Comparison of ENCODE assay signal across 24 cellular contexts in genomic region chr15:101044625-101045235, GRCh38.
DNase-seq lines count a peak whose midpoint lies in the region; ATAC-seq and TF ChIP-seq lines count a peak whose summit lies in the region.
"Had no signal": no experiment of that assay in that cellular context is flagged by ENCODE, and none has a peak within 500 bp of the region (broad histone marks: within the 10 kb centered on the region; RNA-seq: fewer than 3 reads in every experiment).

No MANE protein-coding gene starts in this region.

- H2BK120ac ChIP-seq in IMR-90 (ENCODE audit: low read depth, low read length) = no peak overlapping the region

- TF ChIP-seq CTCF in IMR-90 (conservative IDR thresholded peaks at IDR 0.05; ENCODE audit: low read depth, low read length) (no peak), chondrocyte (IDR thresholded peaks at IDR 0.05) (no peak), stomach (IDR thresholded peaks at IDR 0.05) (no peak)

- H4K91ac ChIP-seq in IMR-90 (ENCODE audit: insufficient read depth, low read depth, low read length) = no peak overlapping the region

- H3K4me3 ChIP-seq in IMR-90 (ENCODE audit: insufficient read depth, low read depth, low read length) = no peak overlapping the region
- H3K4me3 ChIP-seq in stomach = no peak overlapping the region
- H3K4me3 ChIP-seq: cardiac muscle cell, PC-9, right lobe of liver, SK-N-MC had no signal

- intact Hi-C loops in IMR-90 (cut with micrococcal nuclease) = no loop called here
- intact Hi-C loops in stomach (cut with DNase I; ENCODE audit: low total_unique reads) = no loop called here

- 0 out of 4 replicates have a peak overlapping the region, but pooled peaks of 1 of the 2 experiments have one; percentile 3 for H4K8ac ChIP-seq in IMR-90 (ENCODE audit: low read depth in 2 of 2, low read length in 2 of 2)

- no peak overlapping the region for H2AK9ac ChIP-seq in IMR-90 (replicated peaks; ENCODE audit: low read depth, low read length, poor library complexity)

- BruUV-seq in IMR-90 (replicated peaks; lab: Mats Ljungman, UMichigan) = no TSS peak

- no peaks in the 10 kb centered on the region for H3K79me1 ChIP-seq in IMR-90 (ENCODE audit: low read depth in 1 of 2, low read length in 2 of 2)

- no peak overlapping the region; the same call in 1 of the 2 replicates for H3K4ac ChIP-seq in IMR-90 (ENCODE audit: low read depth, low read length)

- POLR2A ChIA-PET in IMR-90 (lab: Charles Lee; ENCODE audit: unreplicated experiment) = no interaction called here

- H2BK20ac ChIP-seq in IMR-90 (ENCODE audit: low read depth, low read length) = no peak overlapping the region

- in situ Hi-C loops in IMR-90 (cut with MboI; ENCODE audit: low sequenced_read_pairs) = no loop called here

- peaks cover 9% of the 10 kb centered on the region; the same call in 1 of the 2 replicates for H3K4me1 ChIP-seq in IMR-90 (ENCODE audit: control insufficient read depth, insufficient read depth, low read length)
- H3K4me1 ChIP-seq in stomach = peaks cover 0 to 6% (median 0%) of the 10 kb centered on the region in 4 donors
- H3K4me1 ChIP-seq: Caco-2, right lobe of liver had no signal

- CTCF ChIA-PET in IMR-90 (lab: Yijun Ruan, JAX) = no interaction called here

- TF ChIP-seq POLR2A in IMR-90 (IDR thresholded peaks at IDR 0.05; ENCODE audit: low read depth, low read length) (no peak), stomach (IDR thresholded peaks at IDR 0.05) (no peak)

- H2AK5ac ChIP-seq in IMR-90 (ENCODE audit: low read depth, low read length) = peak overlapping the region; percentile 38; the same call in 1 of the 2 replicates

- H3K9me3 ChIP-seq in IMR-90 (ENCODE audit: control insufficient read depth, insufficient read depth, low read length) = no peaks in the 10 kb centered on the region
- H3K9me3 ChIP-seq in stomach = no peaks in the 10 kb centered on the region
- H3K9me3 ChIP-seq: Caco-2, right lobe of liver had no signal

- H3K4me1 Mint-ChIP-seq in chondrocyte (ENCODE audit: low read depth) = no peaks in the 10 kb centered on the region

- peaks cover 10% of the 10 kb centered on the region for H3K9me3 Mint-ChIP-seq in chondrocyte (ENCODE audit: low read depth)
- H3K9me3 Mint-ChIP-seq: T-helper 2 cell treated with Interferon-gamma antibody and Interleukin-4, amounts not matched to agents 5 μg/mL and 100 μg/mL, for 36 hours had no signal

- dilution Hi-C loops in IMR-90 (cut with HindIII; ENCODE audit: low sequenced_read_pairs, unreplicated experiment) = no loop called here

- TF ChIP-seq EP300 in stomach (IDR thresholded peaks at IDR 0.05) = no peak

- H3K27me3 ChIP-seq in IMR-90 (ENCODE audit: control insufficient read depth, insufficient read depth, low read length) (no peaks in the 10 kb centered on the region), stomach (no peaks in the 10 kb centered on the region)
- H3K27me3 ChIP-seq: cardiac muscle cell, right lobe of liver had no signal

- H2BK15ac ChIP-seq in IMR-90 (ENCODE audit: low read depth, low read length) = no peak overlapping the region

- H3K36me3 Mint-ChIP-seq in chondrocyte (ENCODE audit: low read depth) = peaks cover 10% of the 10 kb centered on the region

- no peak overlapping the region for H2BK5ac ChIP-seq in IMR-90 (ENCODE audit: low read depth, low read length, poor library complexity, severe bottlenecking)

- ATAC-seq in IMR-90 (ENCODE audit: low read depth) (no peak), left lobe of liver (no peak), GM19463 (IDR thresholded peaks at IDR 0.05; ENCODE audit: unreplicated experiment) (no peak)
- ATAC-seq: activated CD4-positive, CD25-positive, alpha-beta regulatory T cell treated with anti-CD3 and anti-CD28 coated beads, Interleukin-2, amount 50 U/mL, for 24 hours; right lobe of liver; stimulated activated naive CD8-positive, alpha-beta T cell treated with anti-CD3 and anti-CD28 coated beads, Interleukin-15, amount 100 ng/mL, for 72 hours had no signal

- H3K4me3 Mint-ChIP-seq in chondrocyte (ENCODE audit: unreplicated experiment) = no peak overlapping the region
- H3K4me3 Mint-ChIP-seq: stimulated activated naive CD8-positive, alpha-beta T cell treated with anti-CD3 and anti-CD28 coated beads, Interleukin-15, amount 100 ng/mL, for 72 hours; T-helper 2 cell treated with Interferon-gamma antibody and Interleukin-4, amounts not matched to agents 5 μg/mL and 100 μg/mL, for 36 hours had no signal

- no peak overlapping the region for H3K56ac ChIP-seq in IMR-90 (ENCODE audit: extremely low read depth, insufficient read depth, low read length)

- no peaks in the 10 kb centered on the region; the same call in 1 of the 2 replicates for H3K9me1 ChIP-seq in IMR-90 (ENCODE audit: insufficient read depth, low read length)

- H3K14ac ChIP-seq in IMR-90 (replicated peaks; ENCODE audit: low read depth, low read length) = no peak overlapping the region

- no peak for TF ChIP-seq RAD21 in IMR-90 (IDR thresholded peaks at IDR 0.05; ENCODE audit: low read length)

- no peaks in the 10 kb centered on the region for H3K27me3 Mint-ChIP-seq in chondrocyte (ENCODE audit: low read depth)

- 100% methylated on average over 1 of the region's 11 CpGs; no CpG with 5 or more reads in 1 of the 2 experiments for WGBS in IMR-90 (ENCODE audit: extremely low coverage in 2 of 2, insufficient read length in 1 of 2), 2 experiments
- 83 to 93% (median 93%) methylated on average over 11 of the region's 11 CpGs for WGBS in stomach, 5 donors

- H3K18ac ChIP-seq in IMR-90 (ENCODE audit: low read depth, low read length) = peak overlapping the region; percentile 46; the same call in 1 of the 2 replicates

- H4K20me1 ChIP-seq in IMR-90 (ENCODE audit: insufficient read depth, low read length) = no peaks in the 10 kb centered on the region

- H3K9ac ChIP-seq in IMR-90 (ENCODE audit: low read depth, low read length) = no peak overlapping the region

- H3K4me2 ChIP-seq in IMR-90 (ENCODE audit: low read depth, low read length) = no peak overlapping the region
- H3K4me2 ChIP-seq: PC-9 had no signal

- no peak overlapping the region for H3K27ac Mint-ChIP-seq in chondrocyte (ENCODE audit: unreplicated experiment)
- H3K27ac Mint-ChIP-seq: stimulated activated naive CD8-positive, alpha-beta T cell treated with anti-CD3 and anti-CD28 coated beads, Interleukin-15, amount 100 ng/mL, for 72 hours; T-helper 2 cell treated with Interferon-gamma antibody and Interleukin-4, amounts not matched to agents 5 μg/mL and 100 μg/mL, for 36 hours had no signal

- H4K5ac ChIP-seq in IMR-90 (ENCODE audit: low read depth, low read length) = peak overlapping the region; percentile 42

- H3K36me3 ChIP-seq in IMR-90 (ENCODE audit: control insufficient read depth, insufficient read depth, low read length) (peaks cover 16% of the 10 kb centered on the region; the same call in 1 of the 2 replicates), stomach (peaks cover 0 to 55% (median 45%) of the 10 kb centered on the region in 4 donors)
- H3K36me3 ChIP-seq: cardiac muscle cell, right lobe of liver had no signal

- H2AFZ ChIP-seq in IMR-90 (replicated peaks; ENCODE audit: low read length, poor library complexity) = no peak overlapping the region
- H2AFZ ChIP-seq: PC-9 had no signal

- DNase-seq in IMR-90 (no peak), chondrocyte (ENCODE audit: low spot score) (peak; percentile 28), left lobe of liver (ENCODE audit: low spot score) (peak; percentile 23), stomach (peak; percentile 15), NCI-H2029 treated with DMSO at 0.1 percent for 48 hours (lab: John Stamatoyannopoulos, UW) (no peak), NCI-H187 (lab: John Stamatoyannopoulos, UW) (no peak), GM19240 (ENCODE audit: insufficient read length, low spot score) (no peak)
- DNase-seq: activated gamma-delta T cell treated with Interleukin-2 at 50 U/mL for 16 hours; AML-193; amniotic stem cell; effector CD4-positive, alpha-beta T cell; hippocampal formation; NCI-H1436 treated with DMSO at 0.1 percent for 48 hours; NCI-H82; PC-9; stimulated activated CD4-positive, alpha-beta T cell treated with anti-CD3 and anti-CD28 coated beads, Interleukin-1b, Interleukin-23, amount 100 ng/mL, for 48 hours; stimulated activated naive CD8-positive, alpha-beta T cell treated with anti-CD3 and anti-CD28 coated beads, Interleukin-15, amount 100 ng/mL, for 72 hours had no signal

- H3K27ac ChIP-seq in IMR-90 (ENCODE audit: insufficient read depth, low read length) (peak overlapping the region; percentile 69; the same call in 1 of the 2 replicates), stomach (peak overlapping the region in 4 of 5 donors; percentile 27 to 60 (median 42))
- H3K27ac ChIP-seq: cardiac muscle cell, PC-9, SK-N-MC had no signal

- H3K23ac ChIP-seq in IMR-90 (ENCODE audit: low read depth, low read length) = no peak overlapping the region

TF ChIP-seq in IMR-90, 13 proteins besides CTCF, POLR2A, EP300 and RAD21 (continues in another document):
- TF ChIP-seq NFE2L2 (IDR thresholded peaks at IDR 0.05; ENCODE audit: low read depth, low read length) = no peak
- TF ChIP-seq RCOR1 (IDR thresholded peaks at IDR 0.05; ENCODE audit: insufficient replicate concordance, low read length) = no peak
- no peak for TF ChIP-seq ELK1 (IDR thresholded peaks at IDR 0.05; ENCODE audit: borderline replicate concordance, low read depth, low read length)
- no peak for TF ChIP-seq MAZ (IDR thresholded peaks at IDR 0.05; ENCODE audit: borderline replicate concordance, low read depth, low read length)
- no peak for TF ChIP-seq USF2 (IDR thresholded peaks at IDR 0.05; ENCODE audit: low read depth, low read length)
- no peak for TF ChIP-seq MAFK (IDR thresholded peaks at IDR 0.05; ENCODE audit: low read depth, low read length)
- no peak for TF ChIP-seq BHLHE40 (IDR thresholded peaks at IDR 0.05; ENCODE audit: low read depth, low read length)
- TF ChIP-seq RFX5 (IDR thresholded peaks at IDR 0.05; ENCODE audit: low read depth, low read length) = no peak
- no peak for TF ChIP-seq FOS (IDR thresholded peaks at IDR 0.05; ENCODE audit: low read depth, low read length)
- no peak for TF ChIP-seq MXI1 (IDR thresholded peaks at IDR 0.05; ENCODE audit: borderline replicate concordance, low read depth, low read length)

Comparison
In these comparisons a context has a peak if more than half of its experiments do, and no peak if none do; other contexts are left out.
1. DNase-seq: peak in chondrocyte (single experiment), left lobe of liver (single experiment) and stomach (single experiment); none in IMR-90 (single experiment), NCI-H2029 treated with DMSO at 0.1 percent for 48 hours (single experiment), NCI-H187 (0 of 2) and GM19240 (single experiment).